16 cellular contexts compared by ENCODE assay signal in genomic region chr5:88895681-88896501, GRCh38. TPM values are rescaled to one million over a fixed set of nuclear protein-coding genes. Genes with fewer than 3 reads are reported as not detected.
DNase-seq lines count a peak whose midpoint lies in the region; ATAC-seq, FAIRE-seq and TF ChIP-seq lines count a peak whose summit lies in the region.
"Had no signal": no experiment of that assay in that cellular context is flagged by ENCODE, and none has a peak within 500 bp of the region (broad histone marks: within the 10 kb centered on the region; RNA-seq: fewer than 3 reads in every experiment).

No MANE protein-coding gene starts in this region.

- no peak overlapping the region for H2AK5ac ChIP-seq in IMR-90 (ENCODE audit: low read depth, low read length)

- intact Hi-C loops in IMR-90 (cut with micrococcal nuclease) = no loop called here
- intact Hi-C loops in GM12878 (cut with micrococcal nuclease; ENCODE audit: unreplicated experiment) = no loop called here
- intact Hi-C loops in psoas muscle (cut with DNase I) = loop anchor here in 1 of 2 donors (10.0 kb wide), 1 partner anchor 549 kb away; no protein-coding TSS in a partner anchor
- intact Hi-C loops in posterior cingulate gyrus (cut with DNase I) = no loop called here

- dilution Hi-C loops in IMR-90 (cut with HindIII; ENCODE audit: low sequenced_read_pairs, unreplicated experiment) = no loop called here

- H4K8ac ChIP-seq in IMR-90 (ENCODE audit: low read depth in 2 of 2, low read length in 2 of 2) = no peak overlapping the region

- no peak overlapping the region for H2BK120ac ChIP-seq in IMR-90 (ENCODE audit: low read depth, low read length)

- no peak overlapping the region for H4K91ac ChIP-seq in IMR-90 (ENCODE audit: insufficient read depth, low read depth, low read length)

- H3K79me2 ChIP-seq in GM12878 (ENCODE audit: control insufficient read depth, insufficient read depth, low read length) = peaks cover 20% of the 10 kb centered on the region

- ATAC-seq in IMR-90 (ENCODE audit: low read depth) (no peak), GM12878 (peak; percentile 30; the same call in 1 of the 3 replicates), psoas muscle (peak; percentile 27 to 58 (median 54)), GM18520 (IDR thresholded peaks at IDR 0.05; ENCODE audit: unreplicated experiment) (no peak), GM19351 (IDR thresholded peaks at IDR 0.05; ENCODE audit: unreplicated experiment) (no peak), GM21528 (IDR thresholded peaks at IDR 0.05; ENCODE audit: low FRiP score, unreplicated experiment) (no peak)
- ATAC-seq: HCT116 had no signal

- no peaks in the 10 kb centered on the region for H3K9me1 ChIP-seq in IMR-90 (ENCODE audit: insufficient read depth, low read length)

- H3K14ac ChIP-seq in IMR-90 (replicated peaks; ENCODE audit: low read depth, low read length) = no peak overlapping the region

- CTCF ChIA-PET in IMR-90 (lab: Yijun Ruan, JAX) = no interaction called here
- CTCF ChIA-PET in GM12878 (lab: Yijun Ruan, JAX) = no interaction called here

- no peak for TF ChIP-seq CTCF in IMR-90 (conservative IDR thresholded peaks at IDR 0.05; ENCODE audit: low read depth, low read length)
- no peak for TF ChIP-seq CTCF in GM12878 (IDR thresholded peaks at IDR 0.05 in 2 of 3, conservative IDR thresholded peaks at IDR 0.05 in 1 of 3; ENCODE audit: control insufficient read depth in 2 of 3, extremely low read depth in 1 of 3, insufficient read depth in 1 of 3, low read depth in 3 of 3, low read length in 3 of 3)
- TF ChIP-seq CTCF in psoas muscle (IDR thresholded peaks at IDR 0.05) = no peak

- WGBS in IMR-90 (ENCODE audit: extremely low coverage in 2 of 2, insufficient read length in 1 of 2), 2 experiments = no CpG with 5 or more reads among the region's 10 CpGs
- WGBS in GM12878 (ENCODE audit: insufficient coverage, insufficient replicate concordance, low lambda C conversion rate, missing lambda C conversion rate) = 95% methylated on average over 10 of the region's 10 CpGs
- 36 to 49% (median 37%) methylated on average over 10 of the region's 10 CpGs for WGBS in psoas muscle, 3 donors

- SMC1A ChIA-PET in GM12878 (lab: Charles Lee; ENCODE audit: uncharacterized antibody, unreplicated experiment) = no interaction called here

- RAD21 ChIA-PET in GM12878 (lab: Charles Lee; ENCODE audit: unreplicated experiment) = no interaction called here

- FAIRE-seq in GM19239 (lab: Jason Lieb, UNC) (peak; percentile 26), GM12878 (lab: Jason Lieb, UNC) (no peak)
- FAIRE-seq: A549 had no signal

- no peak overlapping the region for H3K56ac ChIP-seq in IMR-90 (ENCODE audit: extremely low read depth, insufficient read depth, low read length)

- H3K4me1 ChIP-seq in IMR-90 (ENCODE audit: control insufficient read depth, insufficient read depth, low read length) = no peaks in the 10 kb centered on the region
- no peaks in the 10 kb centered on the region for H3K4me1 ChIP-seq in GM12878 (ENCODE audit: control insufficient read depth, insufficient read depth, low read length)
- peaks cover 61% of the 10 kb centered on the region for H3K4me1 ChIP-seq in psoas muscle
- H3K4me1 ChIP-seq: A549, BE2C had no signal

- H2AFZ ChIP-seq in IMR-90 (replicated peaks; ENCODE audit: low read length, poor library complexity) (no peak overlapping the region), GM12878 (ENCODE audit: control insufficient read depth, low read depth, low read length) (no peak overlapping the region)

- H3K36me3 ChIP-seq in IMR-90 (ENCODE audit: control insufficient read depth, insufficient read depth, low read length) (no peaks in the 10 kb centered on the region), GM12878 (ENCODE audit: control insufficient read depth in 2 of 2, insufficient read depth in 2 of 2, low read length in 1 of 2) (no peaks in the 10 kb centered on the region), psoas muscle (ENCODE audit: insufficient read depth in 1 of 2, low read depth in 1 of 2) (no peaks in the 10 kb centered on the region)
- H3K36me3 ChIP-seq: BE2C had no signal

- no peak overlapping the region for H3K27ac ChIP-seq in IMR-90 (ENCODE audit: insufficient read depth, low read length)
- H3K27ac ChIP-seq in GM12878 (ENCODE audit: control insufficient read depth, insufficient read depth) = no peak overlapping the region
- H3K27ac ChIP-seq in psoas muscle = peak overlapping the region; percentile 88
- H3K27ac ChIP-seq: A549, C4-2B had no signal

- H2BK5ac ChIP-seq in IMR-90 (ENCODE audit: low read depth, low read length, poor library complexity, severe bottlenecking) = no peak overlapping the region

- H3K4me3 ChIP-seq in IMR-90 (ENCODE audit: insufficient read depth, low read depth, low read length) (no peak overlapping the region), GM12878 (no peak overlapping the region), psoas muscle (peak overlapping the region; percentile 56)
- H3K4me3 ChIP-seq: A549 had no signal

- H3K9me3 ChIP-seq in IMR-90 (ENCODE audit: control insufficient read depth, insufficient read depth, low read length) = no peaks in the 10 kb centered on the region
- H3K9me3 ChIP-seq in GM12878 (replicated peaks; ENCODE audit: control insufficient read depth, insufficient read depth, low read length) = no peaks in the 10 kb centered on the region
- H3K9me3 ChIP-seq in psoas muscle = no peaks in the 10 kb centered on the region
- H3K9me3 ChIP-seq: A549, BE2C had no signal

- TF ChIP-seq POLR2A in IMR-90 (IDR thresholded peaks at IDR 0.05; ENCODE audit: low read depth, low read length) (no peak), GM12878 (IDR thresholded peaks at IDR 0.05; ENCODE audit: low read depth, low read length) (no peak)

- DNase-seq in GM19239 (ENCODE audit: insufficient read length, low spot score) = no peak
- DNase-seq in IMR-90 = no peak
- no peak for DNase-seq in GM12878 (ENCODE audit: low read depth, low spot score)
- peak in 1 of 2 donors; percentile 45 for DNase-seq in psoas muscle
- DNase-seq in posterior cingulate gyrus = no peak
- DNase-seq: BE2C; CD4-positive, alpha-beta memory T cell; GF-D8; Kasumi-1; KBM-7 had no signal

- in situ Hi-C loops in IMR-90 (cut with MboI; ENCODE audit: low sequenced_read_pairs) (no loop called here), GM12878 (cut with MboI) (no loop called here)

- BruUV-seq in IMR-90 (replicated peaks; lab: Mats Ljungman, UMichigan) (no TSS peak), GM12878 (replicated peaks; lab: Mats Ljungman, UMichigan) (no TSS peak)

- no peak overlapping the region for H2BK15ac ChIP-seq in IMR-90 (ENCODE audit: low read depth, low read length)

- POLR2A ChIA-PET in IMR-90 (lab: Charles Lee; ENCODE audit: unreplicated experiment) = no interaction called here
- POLR2A ChIA-PET in GM12878 (lab: Charles Lee) = no interaction called here

- no peaks in the 10 kb centered on the region for H3K79me1 ChIP-seq in IMR-90 (ENCODE audit: low read depth in 1 of 2, low read length in 2 of 2)

- H2AK9ac ChIP-seq in IMR-90 (replicated peaks; ENCODE audit: low read depth, low read length, poor library complexity) = no peak overlapping the region

- H3K18ac ChIP-seq in IMR-90 (ENCODE audit: low read depth, low read length) = no peak overlapping the region

- H4K20me1 ChIP-seq in IMR-90 (ENCODE audit: insufficient read depth, low read length) (no peaks in the 10 kb centered on the region), GM12878 (ENCODE audit: control insufficient read depth, insufficient read depth) (no peaks in the 10 kb centered on the region)

- no peak overlapping the region for H2BK20ac ChIP-seq in IMR-90 (ENCODE audit: low read depth, low read length)

- TF ChIP-seq RAD21 in IMR-90 (IDR thresholded peaks at IDR 0.05; ENCODE audit: low read length) = no peak
- no peak for TF ChIP-seq RAD21 in GM12878 (IDR thresholded peaks at IDR 0.05; ENCODE audit: insufficient read depth, low read depth, low read length)

- H4K5ac ChIP-seq in IMR-90 (ENCODE audit: low read depth, low read length) = no peak overlapping the region

- H3K9ac ChIP-seq in IMR-90 (ENCODE audit: low read depth, low read length) (no peak overlapping the region), GM12878 (ENCODE audit: control insufficient read depth, insufficient read depth, low read length) (no peak overlapping the region)

- no peak for TF ChIP-seq EP300 in GM12878 (IDR thresholded peaks at IDR 0.05; ENCODE audit: borderline replicate concordance in 1 of 2, control insufficient read depth in 1 of 2, low read depth in 2 of 2, low read length in 2 of 2)

- no peak overlapping the region for H3K4ac ChIP-seq in IMR-90 (ENCODE audit: low read depth, low read length)

- H3K27me3 ChIP-seq in IMR-90 (ENCODE audit: control insufficient read depth, insufficient read depth, low read length) = no peaks in the 10 kb centered on the region
- no peaks in the 10 kb centered on the region for H3K27me3 ChIP-seq in GM12878 (replicated peaks in 1 of 2; ENCODE audit: control insufficient read depth in 2 of 2, insufficient read depth in 2 of 2, low read length in 1 of 2)
- H3K27me3 ChIP-seq in psoas muscle (ENCODE audit: insufficient read depth in 3 of 3, low read length in 2 of 3) = no peaks in the 10 kb centered on the region

- H3K4me2 ChIP-seq in IMR-90 (ENCODE audit: low read depth, low read length) = no peak overlapping the region
- no peak overlapping the region for H3K4me2 ChIP-seq in GM12878 (ENCODE audit: control insufficient read depth, insufficient read depth)
- H3K4me2 ChIP-seq: A549 had no signal

- H3K23ac ChIP-seq in IMR-90 (ENCODE audit: low read depth, low read length) = no peak overlapping the region

RNA-seq across cellular contexts. Expression of gene MEF2C, which starts 12.9 kb away (rescaled TPM):
- total RNA-seq in IMR-90 (2012; rRNA removed) = 6.8 and 9.4 TPM in 2 replicates
- polyA plus RNA-seq in IMR-90 (2012; rRNA removed) = 1.4 and 1.5 TPM in 2 replicates
- 0.88 and 0.95 TPM in 2 replicates for polyA plus RNA-seq in IMR-90 (2012; cell fraction: cytosol; rRNA removed)
- polyA plus RNA-seq in IMR-90 (2012; cell fraction: nucleus; rRNA removed; ENCODE audit: low replicate concordance) = 0.86 and 1.2 TPM in 2 replicates
- 839 and 919 TPM in 2 replicates for total RNA-seq in GM12878 (2013; cell fraction: nucleolus; rRNA removed)
- 175 and 219 TPM in 2 replicates for total RNA-seq in GM12878 (2014; rRNA removed)
- total RNA-seq in GM12878 (2014; rRNA removed; fragmentation: Illumina TruSeq; extraction: Trizol) = 220 and 236 TPM in 2 replicates
- 207 and 225 TPM in 2 replicates for total RNA-seq in GM12878 (2021)
- 89.3 TPM for polyA plus RNA-seq in GM12878 (2011; ENCODE audit: low read depth)
- polyA plus RNA-seq in GM12878 (2011; rRNA removed) = 105 and 125 TPM in 2 replicates
- polyA plus RNA-seq in GM12878 (2011; cell fraction: cytosol; rRNA removed) = 139 and 145 TPM in 2 replicates
- 105 and 117 TPM in 2 replicates for polyA plus RNA-seq in GM12878 (2011; cell fraction: nucleus; rRNA removed)
- polyA plus RNA-seq in GM12878 (2012) = 115 and 139 TPM in 2 replicates
- 209 and 260 TPM in 2 replicates for polyA plus RNA-seq in GM12878 (2014; fragmentation: Illumina TruSeq; extraction: Trizol)
- 100 to 1,000 TPM; 143 to 147 TPM for polyA plus RNA-seq in GM12878 (2014; fragmentation: Nextera tagmentation; extraction: Ambion mirVana)
- polyA plus RNA-seq in GM12878 (2014; rRNA removed) = 99.5 and 104 TPM in 2 replicates
- polyA plus RNA-seq in GM12878 (2016; fragmentation: Nextera tagmentation; extraction: Ambion mirVana) = 100 to 1,000 TPM; 186 to 199 TPM
- polyA minus RNA-seq in GM12878 (2011; rRNA and poly(A)+ RNA removed) = 323 and 371 TPM in 2 replicates
- 81.9 and 107 TPM in 2 replicates for polyA minus RNA-seq in GM12878 (2011; cell fraction: cytosol; rRNA and poly(A)+ RNA removed)
- 194 and 315 TPM in 2 replicates for polyA minus RNA-seq in GM12878 (2011; cell fraction: nucleus; rRNA and poly(A)+ RNA removed)
- 100 to 1,000 TPM; 148 to 530 (median 257) TPM for total RNA-seq in psoas muscle
- polyA plus RNA-seq in psoas muscle = 10 to 100 TPM in 2 of 3 donors, 1 to 10 TPM in 1; 9.3 to 96.4 (median 32.0) TPM

Comparison
In these comparisons a context has a peak if more than half of its experiments do, and no peak if none do; other contexts are left out.
1. ATAC-seq: peak in GM12878 (single experiment) and psoas muscle (4 of 4); none in IMR-90 (single experiment), GM18520 (single experiment), GM19351 (single experiment) and GM21528 (single experiment).
2. RNA of gene MEF2C, which starts 12.9 kb away (total RNA-seq): 148 to 530 TPM in psoas muscle and 175 to 919 TPM in GM12878; 6.8 to 9.4 TPM in IMR-90; every median in the first group is over 10 times any median in the second.